In genomic region chr5:36355513-36355912, GRCh38 we compare ENCODE assay signal across 24 cellular contexts. TPM values are rescaled to one million over a fixed set of nuclear protein-coding genes. Genes with fewer than 3 reads are reported as not detected.
"Had no signal": no experiment of that assay in that cellular context is flagged by ENCODE, and none has a peak within 500 bp of the region (broad histone marks: within the 10 kb centered on the region; RNA-seq: fewer than 3 reads in every experiment).

No MANE protein-coding gene starts in this region.

- DNase-seq: effector CD4-positive, alpha-beta T cell; endodermal cell; erythroblast; foreskin melanocyte; heart right ventricle; hypothalamus; kidney glomerular epithelial cell; mucosa of descending colon; naive thymus-derived CD8-positive, alpha-beta T cell; posterior cingulate gyrus; sigmoid colon; stimulated activated CD4-positive, alpha-beta T cell treated with anti-CD3 and anti-CD28 coated beads, Interleukin-2, amount 100 ng/mL, for 24 hours; stimulated activated CD4-positive, alpha-beta T cell treated with anti-CD3 and anti-CD28 coated beads, Interleukin-4, amount 100 ng/mL, for 4 hours; stimulated activated naive CD4-positive, alpha-beta T cell; stomach; substantia nigra; trophoblast cell had no signal

- H3K9me3 ChIP-seq: heart right ventricle, mucosa of descending colon, neutrophil, sigmoid colon, stomach had no signal

- H3K27me3 ChIP-seq: neutrophil, sigmoid colon, stomach had no signal

- H3K4me3 ChIP-seq: coronary artery, heart right ventricle, mucosa of descending colon, sigmoid colon, skin epidermis, stomach had no signal

- H3K27ac ChIP-seq: coronary artery, heart right ventricle, neutrophil, sigmoid colon, skin epidermis, stomach had no signal

- H3K36me3 ChIP-seq: heart right ventricle, neutrophil, sigmoid colon, stomach had no signal

- ATAC-seq: heart right ventricle; mucosa of descending colon; naive thymus-derived CD8-positive, alpha-beta T cell had no signal

- FAIRE-seq: endothelial cell of umbilical vein, islet of Langerhans had no signal

RNA-seq across cellular contexts. Expression of gene RANBP3L, which starts 53.8 kb away (rescaled TPM):
- total RNA-seq: endodermal cell; endothelial cell of umbilical vein; glomerular endothelial cell; naive thymus-derived CD8-positive, alpha-beta T cell; pulmonary artery endothelial cell had no signal
- polyA plus RNA-seq: endothelial cell of umbilical vein had no signal
